ENCODE assay signal across 9 cellular contexts in the genomic region with DNA sequence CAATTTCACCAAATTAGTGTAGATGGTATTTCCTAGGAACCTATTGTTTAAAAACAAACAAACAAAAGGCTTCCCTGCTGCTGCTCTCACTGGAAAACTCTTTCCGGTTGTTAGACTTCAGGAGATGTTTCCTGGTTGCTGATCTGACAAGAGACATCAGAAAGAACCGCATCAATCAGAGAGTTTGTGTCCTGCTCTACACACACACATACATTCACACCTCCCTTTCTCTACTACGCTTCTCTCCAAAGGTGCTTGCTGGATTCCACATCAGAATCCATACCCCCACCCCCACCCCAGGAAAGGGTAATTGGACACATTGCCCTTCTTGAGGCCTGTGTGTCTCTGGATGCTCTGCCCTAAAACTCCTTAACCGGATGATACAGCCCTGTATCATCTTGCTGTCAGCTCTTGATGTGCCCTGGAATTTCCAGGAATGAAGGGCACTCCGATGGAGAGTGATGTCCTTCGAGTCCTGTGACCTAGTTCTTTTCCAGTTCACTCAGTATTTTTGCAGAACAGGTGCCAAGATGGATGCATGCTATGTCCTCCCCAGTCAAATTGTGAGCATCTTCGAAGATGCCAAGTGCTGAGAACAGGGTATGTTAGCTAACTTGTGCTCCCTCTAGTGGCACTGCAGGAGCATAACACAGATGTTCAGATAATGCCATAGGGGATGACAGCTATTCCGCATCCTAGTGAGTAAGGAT.
DNase-seq lines count a peak whose midpoint lies in the region; ATAC-seq and TF ChIP-seq lines count a peak whose summit lies in the region.
"Had no signal": no experiment of that assay in that cellular context is flagged by ENCODE, and none has a peak within 500 bp of the region (broad histone marks: within the 10 kb centered on the region; RNA-seq: fewer than 3 reads in every experiment).

No MANE protein-coding gene starts in this region.

- H3K9me3 ChIP-seq in CD8-positive, alpha-beta memory T cell (ENCODE audit: low read length) = no peaks in the 10 kb centered on the region
- no peaks in the 10 kb centered on the region for H3K9me3 ChIP-seq in transverse colon

- H3K27me3 ChIP-seq in CD8-positive, alpha-beta memory T cell (ENCODE audit: insufficient read depth, low read length, poor library complexity, severe bottlenecking) = no peaks in the 10 kb centered on the region
- peaks cover 6% of the 10 kb centered on the region for H3K27me3 ChIP-seq in transverse colon

- H3K36me3 ChIP-seq in CD8-positive, alpha-beta memory T cell (ENCODE audit: insufficient read depth, low read length) = no peaks in the 10 kb centered on the region
- H3K36me3 ChIP-seq in transverse colon = no peaks in the 10 kb centered on the region

- no peak for TF ChIP-seq POLR2A in transverse colon (IDR thresholded peaks at IDR 0.05)

- H3K27me3 Mint-ChIP-seq in CD8-positive, alpha-beta memory T cell = peaks cover 5 to 28% of the 10 kb centered on the region in 2 donors

- no peak overlapping the region for H3K27ac ChIP-seq in CD8-positive, alpha-beta memory T cell (ENCODE audit: low read depth, low read length)
- H3K27ac ChIP-seq in transverse colon = no peak overlapping the region

- H3K9me3 Mint-ChIP-seq in CD8-positive, alpha-beta memory T cell = peaks cover 0 to 8% (median 0%) of the 10 kb centered on the region in 5 donors
- H3K9me3 Mint-ChIP-seq: T-helper 1 cell treated with Interleukin-12 subunit alpha and Interleukin-12 subunit beta and Interleukin-4 antibody, amounts not matched to agents 30 μg/mL and 1 μg/mL, for 36 hours had no signal

- ATAC-seq in GM19035 (IDR thresholded peaks at IDR 0.05; ENCODE audit: unreplicated experiment) (peak; percentile 87), HG03280 (IDR thresholded peaks at IDR 0.05; ENCODE audit: unreplicated experiment) (peak; percentile 86)

- H3K4me1 Mint-ChIP-seq in CD8-positive, alpha-beta memory T cell = no peaks in the 10 kb centered on the region

- intact Hi-C loops in transverse colon (cut with DNase I; ENCODE audit: low total_unique reads) = loop anchor here (5.0 kb wide), 1 partner anchor 349 kb away; no protein-coding TSS in a partner anchor

- POLR2A ChIA-PET in CD8-positive, alpha-beta memory T cell (lab: Charles Lee) = no interaction called here

- no peak overlapping the region for H3K4me3 Mint-ChIP-seq in CD8-positive, alpha-beta memory T cell
- H3K4me3 Mint-ChIP-seq: T-helper 1 cell treated with Interleukin-12 subunit alpha and Interleukin-12 subunit beta and Interleukin-4 antibody, amounts not matched to agents 30 μg/mL and 1 μg/mL, for 36 hours had no signal

- CTCF ChIA-PET in CD8-positive, alpha-beta memory T cell (lab: Charles Lee) = interaction anchor here (0.6 to 2.4 kb wide), 4 partner anchors 10 to 1847 kb away, joined by 3 to 7 read pairs (median 4); no protein-coding TSS in a partner anchor

- in situ Hi-C loops in transverse colon (cut with MboI; ENCODE audit: low pct_ligation_motif_present in 1 of 4, low pct_unique_long_range_greater_than_20kb in 1 of 4, low sequenced_read_pairs in 3 of 4) = loop anchor here (10.0 to 25.0 kb wide), 3 partner anchors 354 to 479 kb away; no protein-coding TSS in a partner anchor

- H3K36me3 Mint-ChIP-seq in CD8-positive, alpha-beta memory T cell = no peaks in the 10 kb centered on the region

- H3K27ac Mint-ChIP-seq in CD8-positive, alpha-beta memory T cell = no peak overlapping the region
- H3K27ac Mint-ChIP-seq: T-helper 1 cell treated with Interleukin-12 subunit alpha and Interleukin-12 subunit beta and Interleukin-4 antibody, amounts not matched to agents 30 μg/mL and 1 μg/mL, for 36 hours had no signal

- no peak overlapping the region for H3K4me3 ChIP-seq in CD8-positive, alpha-beta memory T cell (ENCODE audit: low read length)
- H3K4me3 ChIP-seq in epithelial cell of proximal tubule (ENCODE audit: low read depth, low read length) (no peak overlapping the region), transverse colon (no peak overlapping the region)

- TF ChIP-seq CTCF in epithelial cell of proximal tubule (conservative IDR thresholded peaks at IDR 0.05; ENCODE audit: low read depth, low read length) (peak; percentile 98), transverse colon (IDR thresholded peaks at IDR 0.05) (peak; percentile 79 to 90 (median 84))

- DNase-seq in CD8-positive, alpha-beta memory T cell = peak in 4 of 5 donors; percentile 1 to 49 (median 22)
- DNase-seq in NCI-H2227 treated with DMSO at 0.1 percent for 48 hours (lab: John Stamatoyannopoulos, UW) (peak; percentile 88), epithelial cell of proximal tubule (ENCODE audit: low read depth) (peak; percentile 23), mucosa of gallbladder (ENCODE audit: low spot score) (peak; percentile 17), transverse colon (peak; percentile 11)
- DNase-seq in activated CD4-positive, alpha-beta T cell treated with anti-CD3 and anti-CD28 coated beads for 48 hours = peak; percentile 22

- 39 to 53% methylated on average over 5 to 8 of the region's 8 CpGs for WGBS in transverse colon (ENCODE audit: low coverage in 1 of 2), 2 donors

- no peak for TF ChIP-seq EP300 in transverse colon (IDR thresholded peaks at IDR 0.05; ENCODE audit: low read depth)

- no peaks in the 10 kb centered on the region for H3K4me1 ChIP-seq in CD8-positive, alpha-beta memory T cell (ENCODE audit: insufficient read depth, low read length)
- no peaks in the 10 kb centered on the region for H3K4me1 ChIP-seq in transverse colon

Comparison
In these comparisons a context has a peak if more than half of its experiments do, and no peak if none do; other contexts are left out.
1. DNase-seq: peak in every context shown above with its lines; median percentile 88 in NCI-H2227 treated with DMSO at 0.1 percent for 48 hours; 23 in epithelial cell of proximal tubule; 22 in CD8-positive, alpha-beta memory T cell; 22 in activated CD4-positive, alpha-beta T cell treated with anti-CD3 and anti-CD28 coated beads for 48 hours; 17 in mucosa of gallbladder; 11 in transverse colon.